22 cellular contexts compared by ENCODE assay signal in the genomic region with DNA sequence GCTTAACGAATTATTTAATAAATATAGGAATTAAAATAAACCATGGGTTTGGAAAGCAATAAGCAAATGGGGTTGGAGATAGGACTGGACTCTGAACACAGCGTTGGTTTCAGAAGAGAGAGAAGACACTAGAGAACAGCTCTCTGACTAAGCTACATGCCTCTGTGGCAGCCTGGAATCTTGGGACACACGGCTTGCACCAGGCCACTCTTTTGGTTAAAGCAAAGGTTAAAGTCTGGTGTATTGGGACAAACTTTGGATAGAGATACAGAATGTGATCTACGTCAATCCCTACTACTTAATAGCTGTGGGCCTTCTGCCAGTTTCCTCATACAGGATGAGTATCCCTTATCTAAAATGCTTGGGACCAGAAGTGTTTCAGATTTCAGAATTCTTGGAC.
"Had no signal": no experiment of that assay in that cellular context is flagged by ENCODE, and none has a peak within 500 bp of the region (broad histone marks: within the 10 kb centered on the region; RNA-seq: fewer than 3 reads in every experiment).

No MANE protein-coding gene starts in this region.

- ATAC-seq: activated CD4-positive, alpha-beta T cell treated with anti-CD3 and anti-CD28 coated beads for 36 hours; activated T-cell treated with anti-CD3 and anti-CD28 coated beads, Interleukin-2, amount 50 U/mL, for 4 hours; foreskin keratinocyte; lower lobe of right lung; naive thymus-derived CD8-positive, alpha-beta T cell had no signal

- H3K9me3 ChIP-seq: lower lobe of right lung, thyroid gland had no signal

- H3K27me3 ChIP-seq: foreskin keratinocyte, hepatocyte, neural progenitor cell, thyroid gland had no signal

- H3K4me3 ChIP-seq: hepatocyte, lower lobe of right lung, neural progenitor cell, thyroid gland had no signal

- H3K36me3 ChIP-seq: lower lobe of right lung, neural progenitor cell, thyroid gland had no signal

- H3K27ac ChIP-seq: epithelial cell of prostate, foreskin keratinocyte, hepatocyte, lower lobe of right lung, neural progenitor cell, thyroid gland had no signal

- DNase-seq: activated B cell treated with CpG ODN at 0.5 μM for 24 hours; activated CD4-positive, alpha-beta T cell treated with anti-CD3 and anti-CD28 coated beads for 36 hours; activated CD4-positive, alpha-beta T cell treated with anti-CD3 and anti-CD28 coated beads, Interleukin-2, amount 50 U/mL, for 4 hours; activated CD8-positive, alpha-beta memory T cell treated with anti-CD3 and anti-CD28 coated beads, Interleukin-2, amount 50 U/mL, for 48 hours; activated naive CD4-positive, alpha-beta T cell; activated T-cell treated with anti-CD3 and anti-CD28 coated beads, Interleukin-2, amount 50 U/mL, for 4 hours; amniotic stem cell; foreskin keratinocyte; immature natural killer cell; kidney glomerular epithelial cell; lower lobe of right lung; mesendoderm; naive thymus-derived CD8-positive, alpha-beta T cell; posterior cingulate gyrus; stimulated activated CD4-positive, alpha-beta T cell treated with anti-CD3 and anti-CD28 coated beads, Interleukin-12 subunit alpha, Interleukin-12 subunit beta, amount 100 ng/mL, for 4 hours; stimulated activated CD4-positive, alpha-beta T cell treated with anti-CD3 and anti-CD28 coated beads, Interleukin-4, amount 100 ng/mL, for 4 hours; substantia nigra; T1000; thyroid gland had no signal

- H3K4me1 ChIP-seq: foreskin keratinocyte, neural progenitor cell had no signal
